1 cellular context compared by ENCODE assay signal in the genomic region with DNA sequence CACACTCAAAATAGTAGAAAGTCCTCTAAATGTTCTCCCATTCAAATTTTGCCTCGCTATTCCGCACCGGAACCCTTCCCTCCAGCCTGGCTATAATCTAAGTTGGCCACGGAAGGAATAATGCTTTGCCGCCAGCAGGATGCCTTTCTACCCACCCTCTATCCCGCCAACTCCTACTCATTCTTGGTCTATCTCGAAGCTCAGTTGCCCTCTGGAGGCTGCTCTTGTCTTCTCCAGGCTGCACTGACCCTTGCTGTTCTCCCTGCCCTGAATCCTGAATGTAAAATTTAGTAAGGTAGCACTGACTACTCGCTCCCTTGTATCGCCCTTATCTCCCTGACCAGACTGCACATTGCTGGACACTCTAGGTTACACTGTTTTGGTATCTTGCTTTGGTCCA.
TF ChIP-seq lines count a peak whose summit lies in the region.

No MANE protein-coding gene starts in this region.

TF ChIP-seq in H1, 55 proteins besides CTCF, POLR2A, EP300 and RAD21 (continued from another document):
- TF ChIP-seq, protein P1, sequence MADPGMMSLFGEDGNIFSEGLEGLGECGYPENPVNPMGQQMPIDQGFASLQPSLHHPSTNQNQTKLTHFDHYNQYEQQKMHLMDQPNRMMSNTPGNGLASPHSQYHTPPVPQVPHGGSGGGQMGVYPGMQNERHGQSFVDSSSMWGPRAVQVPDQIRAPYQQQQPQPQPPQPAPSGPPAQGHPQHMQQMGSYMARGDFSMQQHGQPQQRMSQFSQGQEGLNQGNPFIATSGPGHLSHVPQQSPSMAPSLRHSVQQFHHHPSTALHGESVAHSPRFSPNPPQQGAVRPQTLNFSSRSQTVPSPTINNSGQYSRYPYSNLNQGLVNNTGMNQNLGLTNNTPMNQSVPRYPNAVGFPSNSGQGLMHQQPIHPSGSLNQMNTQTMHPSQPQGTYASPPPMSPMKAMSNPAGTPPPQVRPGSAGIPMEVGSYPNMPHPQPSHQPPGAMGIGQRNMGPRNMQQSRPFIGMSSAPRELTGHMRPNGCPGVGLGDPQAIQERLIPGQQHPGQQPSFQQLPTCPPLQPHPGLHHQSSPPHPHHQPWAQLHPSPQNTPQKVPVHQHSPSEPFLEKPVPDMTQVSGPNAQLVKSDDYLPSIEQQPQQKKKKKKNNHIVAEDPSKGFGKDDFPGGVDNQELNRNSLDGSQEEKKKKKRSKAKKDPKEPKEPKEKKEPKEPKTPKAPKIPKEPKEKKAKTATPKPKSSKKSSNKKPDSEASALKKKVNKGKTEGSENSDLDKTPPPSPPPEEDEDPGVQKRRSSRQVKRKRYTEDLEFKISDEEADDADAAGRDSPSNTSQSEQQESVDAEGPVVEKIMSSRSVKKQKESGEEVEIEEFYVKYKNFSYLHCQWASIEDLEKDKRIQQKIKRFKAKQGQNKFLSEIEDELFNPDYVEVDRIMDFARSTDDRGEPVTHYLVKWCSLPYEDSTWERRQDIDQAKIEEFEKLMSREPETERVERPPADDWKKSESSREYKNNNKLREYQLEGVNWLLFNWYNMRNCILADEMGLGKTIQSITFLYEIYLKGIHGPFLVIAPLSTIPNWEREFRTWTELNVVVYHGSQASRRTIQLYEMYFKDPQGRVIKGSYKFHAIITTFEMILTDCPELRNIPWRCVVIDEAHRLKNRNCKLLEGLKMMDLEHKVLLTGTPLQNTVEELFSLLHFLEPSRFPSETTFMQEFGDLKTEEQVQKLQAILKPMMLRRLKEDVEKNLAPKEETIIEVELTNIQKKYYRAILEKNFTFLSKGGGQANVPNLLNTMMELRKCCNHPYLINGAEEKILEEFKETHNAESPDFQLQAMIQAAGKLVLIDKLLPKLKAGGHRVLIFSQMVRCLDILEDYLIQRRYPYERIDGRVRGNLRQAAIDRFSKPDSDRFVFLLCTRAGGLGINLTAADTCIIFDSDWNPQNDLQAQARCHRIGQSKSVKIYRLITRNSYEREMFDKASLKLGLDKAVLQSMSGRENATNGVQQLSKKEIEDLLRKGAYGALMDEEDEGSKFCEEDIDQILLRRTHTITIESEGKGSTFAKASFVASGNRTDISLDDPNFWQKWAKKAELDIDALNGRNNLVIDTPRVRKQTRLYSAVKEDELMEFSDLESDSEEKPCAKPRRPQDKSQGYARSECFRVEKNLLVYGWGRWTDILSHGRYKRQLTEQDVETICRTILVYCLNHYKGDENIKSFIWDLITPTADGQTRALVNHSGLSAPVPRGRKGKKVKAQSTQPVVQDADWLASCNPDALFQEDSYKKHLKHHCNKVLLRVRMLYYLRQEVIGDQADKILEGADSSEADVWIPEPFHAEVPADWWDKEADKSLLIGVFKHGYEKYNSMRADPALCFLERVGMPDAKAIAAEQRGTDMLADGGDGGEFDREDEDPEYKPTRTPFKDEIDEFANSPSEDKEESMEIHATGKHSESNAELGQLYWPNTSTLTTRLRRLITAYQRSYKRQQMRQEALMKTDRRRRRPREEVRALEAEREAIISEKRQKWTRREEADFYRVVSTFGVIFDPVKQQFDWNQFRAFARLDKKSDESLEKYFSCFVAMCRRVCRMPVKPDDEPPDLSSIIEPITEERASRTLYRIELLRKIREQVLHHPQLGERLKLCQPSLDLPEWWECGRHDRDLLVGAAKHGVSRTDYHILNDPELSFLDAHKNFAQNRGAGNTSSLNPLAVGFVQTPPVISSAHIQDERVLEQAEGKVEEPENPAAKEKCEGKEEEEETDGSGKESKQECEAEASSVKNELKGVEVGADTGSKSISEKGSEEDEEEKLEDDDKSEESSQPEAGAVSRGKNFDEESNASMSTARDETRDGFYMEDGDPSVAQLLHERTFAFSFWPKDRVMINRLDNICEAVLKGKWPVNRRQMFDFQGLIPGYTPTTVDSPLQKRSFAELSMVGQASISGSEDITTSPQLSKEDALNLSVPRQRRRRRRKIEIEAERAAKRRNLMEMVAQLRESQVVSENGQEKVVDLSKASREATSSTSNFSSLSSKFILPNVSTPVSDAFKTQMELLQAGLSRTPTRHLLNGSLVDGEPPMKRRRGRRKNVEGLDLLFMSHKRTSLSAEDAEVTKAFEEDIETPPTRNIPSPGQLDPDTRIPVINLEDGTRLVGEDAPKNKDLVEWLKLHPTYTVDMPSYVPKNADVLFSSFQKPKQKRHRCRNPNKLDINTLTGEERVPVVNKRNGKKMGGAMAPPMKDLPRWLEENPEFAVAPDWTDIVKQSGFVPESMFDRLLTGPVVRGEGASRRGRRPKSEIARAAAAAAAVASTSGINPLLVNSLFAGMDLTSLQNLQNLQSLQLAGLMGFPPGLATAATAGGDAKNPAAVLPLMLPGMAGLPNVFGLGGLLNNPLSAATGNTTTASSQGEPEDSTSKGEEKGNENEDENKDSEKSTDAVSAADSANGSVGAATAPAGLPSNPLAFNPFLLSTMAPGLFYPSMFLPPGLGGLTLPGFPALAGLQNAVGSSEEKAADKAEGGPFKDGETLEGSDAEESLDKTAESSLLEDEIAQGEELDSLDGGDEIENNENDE (IDR thresholded peaks at IDR 0.05; ENCODE audit: insufficient replicate concordance, low read length) = no peak
- TF ChIP-seq TEAD4 (IDR thresholded peaks at IDR 0.05; ENCODE audit: low read depth, low read length) (no peak), SP1 (IDR thresholded peaks at IDR 0.05; ENCODE audit: low read depth, low read length) (no peak), CHD2 (IDR thresholded peaks at IDR 0.05; ENCODE audit: low read length) (no peak), KDM4A (IDR thresholded peaks at IDR 0.05; ENCODE audit: low read depth, low read length, severe bottlenecking) (no peak), TAF7 (optimal IDR thresholded peaks at IDR 0.05; ENCODE audit: borderline replicate concordance, low read depth, low read length) (no peak), KDM1A (IDR thresholded peaks at IDR 0.05; ENCODE audit: borderline replicate concordance, low read length) (no peak), CBX5 (IDR thresholded peaks at IDR 0.05; ENCODE audit: low read depth, low read length) (no peak), E2F6 (IDR thresholded peaks at IDR 0.05) (no peak)
